In the genomic region with DNA sequence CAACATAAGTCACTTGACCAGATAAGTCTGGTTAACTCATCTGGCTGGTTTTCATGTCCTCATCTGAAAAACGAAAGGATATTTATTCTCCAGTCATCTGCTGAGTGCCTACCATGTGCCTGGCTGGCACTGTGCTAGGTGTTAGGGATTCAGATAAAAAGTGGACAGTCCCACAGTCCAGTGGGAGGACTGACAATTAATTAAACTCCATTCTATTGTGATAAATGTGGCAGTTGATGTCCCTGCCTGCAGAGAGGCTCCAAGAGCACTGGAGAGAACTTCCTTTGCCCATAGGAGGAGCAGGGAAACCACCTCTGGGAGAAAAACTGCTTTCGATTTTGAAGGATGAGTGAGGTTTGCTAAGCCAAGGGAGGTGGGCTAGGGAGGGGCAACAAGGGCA, we compare ENCODE assay signal across 12 cellular contexts. TPM values are rescaled to one million over a fixed set of nuclear protein-coding genes. Genes with fewer than 3 reads are reported as not detected.
A peak's percentile ranks its signal among the peaks of the same experiment; 100 is the strongest.
DNase-seq lines count a peak whose midpoint lies in the region; ATAC-seq and TF ChIP-seq lines count a peak whose summit lies in the region.
"Had no signal": no experiment of that assay in that cellular context is flagged by ENCODE, and none has a peak within 500 bp of the region (broad histone marks: within the 10 kb centered on the region; RNA-seq: fewer than 3 reads in every experiment).

No MANE protein-coding gene starts in this region.

- H3K4me2 ChIP-seq in DND-41 (ENCODE audit: insufficient read depth, low read length) = no peak overlapping the region

- no peaks in the 10 kb centered on the region for H3K27me3 Mint-ChIP-seq in memory B cell

- H3K9me3 ChIP-seq in DND-41 (ENCODE audit: insufficient read depth, low read length, severe bottlenecking) = no peaks in the 10 kb centered on the region
- H3K9me3 ChIP-seq in MG63 = no peaks in the 10 kb centered on the region

- peak; percentile 6 for DNase-seq in DND-41
- no peak for DNase-seq in astrocyte of the cerebellum (ENCODE audit: low read depth)
- DNase-seq in memory B cell (ENCODE audit: low spot score in 2 of 2) = no peak
- no peak for DNase-seq in activated CD4-positive, CD25-positive, alpha-beta regulatory T cell (lab: John Stamatoyannopoulos, UW)
- DNase-seq in MG63 = no peak
- no peak for DNase-seq in substantia nigra (lab: John Stamatoyannopoulos, UW)
- DNase-seq in amniotic stem cell (lab: John Stamatoyannopoulos, UW) = no peak
- DNase-seq: islet precursor cell, NCI-H2171 had no signal

- H3K36me3 Mint-ChIP-seq in memory B cell = peaks cover 19% of the 10 kb centered on the region

- peaks cover 77% of the 10 kb centered on the region for H3K4me1 Mint-ChIP-seq in memory B cell

- H4K20me1 ChIP-seq in DND-41 (ENCODE audit: insufficient read depth, low read length) = peaks cover 5% of the 10 kb centered on the region; the same call in 1 of the 2 replicates

- H3K27ac Mint-ChIP-seq in memory B cell = peak overlapping the region; percentile 64
- H3K27ac Mint-ChIP-seq: activated T-helper 2 cell treated with anti-CD3 and anti-CD28 coated beads, Interferon-gamma antibody, Interleukin-2, Interleukin-4, amounts not matched to agents 10 μg/mL and 5 μg/mL and 100 μg/mL, durations not matched to agents 14 hours and 24 hours and 36 hours had no signal

- no peak overlapping the region for H2AFZ ChIP-seq in ACC112 (ENCODE audit: low read length, unreplicated experiment)
- no peak overlapping the region for H2AFZ ChIP-seq in DND-41 (ENCODE audit: low read depth, low read length)

- peak overlapping the region; percentile 4; the same call in 1 of the 2 replicates for H3K4me3 ChIP-seq in ACC112 (ENCODE audit: low read depth, low read length)
- H3K4me3 ChIP-seq in DND-41 (ENCODE audit: low read depth in 1 of 2, low read length in 2 of 2) = no peak overlapping the region
- H3K4me3 ChIP-seq in astrocyte of the cerebellum (ENCODE audit: low read depth, low read length) = no peak overlapping the region
- H3K4me3 ChIP-seq in MG63 = no peak overlapping the region

- in situ Hi-C loops in astrocyte of the cerebellum (cut with HindIII; ENCODE audit: low sequenced_read_pairs) = no loop called here

- ATAC-seq in DND-41 (ENCODE audit: insufficient read depth, low read depth) = peak; percentile 57; the same call in 1 of the 3 replicates
- ATAC-seq in memory B cell (ENCODE audit: low read depth) = no peak

- TF ChIP-seq CTCF in DND-41 (IDR thresholded peaks at IDR 0.05; ENCODE audit: borderline replicate concordance, extremely low read depth, low read length, poor library complexity, severe bottlenecking) (no peak), astrocyte of the cerebellum (IDR thresholded peaks at IDR 0.05; ENCODE audit: low read depth, low read length, missing control alignments) (peak; percentile 7)

- H3K79me2 ChIP-seq in ACC112 (ENCODE audit: control insufficient read depth, insufficient read depth, low read length, unreplicated experiment) (peaks cover 94% of the 10 kb centered on the region), DND-41 (ENCODE audit: insufficient read depth, low read length) (no peaks in the 10 kb centered on the region)

- H3K9me3 Mint-ChIP-seq in memory B cell = no peaks in the 10 kb centered on the region
- H3K9me3 Mint-ChIP-seq: activated T-helper 2 cell treated with anti-CD3 and anti-CD28 coated beads, Interferon-gamma antibody, Interleukin-2, Interleukin-4, amounts not matched to agents 10 μg/mL and 5 μg/mL and 100 μg/mL, durations not matched to agents 14 hours and 24 hours and 36 hours had no signal

- H3K27ac ChIP-seq in ACC112 (ENCODE audit: low read depth, low read length) (peak overlapping the region; percentile 9; the same call in 1 of the 2 replicates), DND-41 (ENCODE audit: low read length) (no peak overlapping the region), substantia nigra (ENCODE audit: low read depth, low read length, poor library complexity, severe bottlenecking) (no peak overlapping the region)

- peaks cover 54% of the 10 kb centered on the region for H3K4me1 ChIP-seq in ACC112 (ENCODE audit: control insufficient read depth, insufficient read depth, low read length, unreplicated experiment)
- no peaks in the 10 kb centered on the region for H3K4me1 ChIP-seq in DND-41 (ENCODE audit: insufficient read depth, low read length)

- H3K4me3 Mint-ChIP-seq in memory B cell = peak overlapping the region; percentile 100

- no peak overlapping the region for H3K9ac ChIP-seq in DND-41 (ENCODE audit: low read depth, low read length)

- H3K36me3 ChIP-seq in ACC112 (ENCODE audit: insufficient read depth, low read length) = peaks cover 5% of the 10 kb centered on the region; the same call in 1 of the 2 replicates
- no peaks in the 10 kb centered on the region for H3K36me3 ChIP-seq in DND-41 (ENCODE audit: insufficient read depth, low read length)
- no peaks in the 10 kb centered on the region; the same call in 1 of the 2 replicates for H3K36me3 ChIP-seq in MG63

- H3K27me3 ChIP-seq in ACC112 (ENCODE audit: insufficient read depth, low read length) = no peaks in the 10 kb centered on the region
- peaks cover 28% of the 10 kb centered on the region for H3K27me3 ChIP-seq in DND-41 (ENCODE audit: insufficient read depth, low read length, poor library complexity)
- H3K27me3 ChIP-seq in MG63 = no peaks in the 10 kb centered on the region

RNA-seq across cellular contexts. Expression of gene NUAK2, which starts 5.4 kb away (rescaled TPM):
- 0.27 and 2.4 TPM in 2 replicates for total RNA-seq in MG63 (2014; rRNA removed; shearing (Covaris generic); ENCODE audit: low replicate concordance)

RNA-seq across cellular contexts. Expression of gene KLHDC8A, which starts 40.5 kb away (rescaled TPM):
- total RNA-seq in MG63 (2014; rRNA removed; shearing (Covaris generic); ENCODE audit: low replicate concordance) = not detected in 2 replicates
- total RNA-seq: activated T-helper 2 cell treated with anti-CD3 and anti-CD28 coated beads, Interferon-gamma antibody, Interleukin-2, Interleukin-4, amounts not matched to agents 10 μg/mL and 5 μg/mL and 100 μg/mL, durations not matched to agents 14 hours and 24 hours and 36 hours; HT1080 had no signal
